1 cellular context compared by ENCODE assay signal in the genomic region with DNA sequence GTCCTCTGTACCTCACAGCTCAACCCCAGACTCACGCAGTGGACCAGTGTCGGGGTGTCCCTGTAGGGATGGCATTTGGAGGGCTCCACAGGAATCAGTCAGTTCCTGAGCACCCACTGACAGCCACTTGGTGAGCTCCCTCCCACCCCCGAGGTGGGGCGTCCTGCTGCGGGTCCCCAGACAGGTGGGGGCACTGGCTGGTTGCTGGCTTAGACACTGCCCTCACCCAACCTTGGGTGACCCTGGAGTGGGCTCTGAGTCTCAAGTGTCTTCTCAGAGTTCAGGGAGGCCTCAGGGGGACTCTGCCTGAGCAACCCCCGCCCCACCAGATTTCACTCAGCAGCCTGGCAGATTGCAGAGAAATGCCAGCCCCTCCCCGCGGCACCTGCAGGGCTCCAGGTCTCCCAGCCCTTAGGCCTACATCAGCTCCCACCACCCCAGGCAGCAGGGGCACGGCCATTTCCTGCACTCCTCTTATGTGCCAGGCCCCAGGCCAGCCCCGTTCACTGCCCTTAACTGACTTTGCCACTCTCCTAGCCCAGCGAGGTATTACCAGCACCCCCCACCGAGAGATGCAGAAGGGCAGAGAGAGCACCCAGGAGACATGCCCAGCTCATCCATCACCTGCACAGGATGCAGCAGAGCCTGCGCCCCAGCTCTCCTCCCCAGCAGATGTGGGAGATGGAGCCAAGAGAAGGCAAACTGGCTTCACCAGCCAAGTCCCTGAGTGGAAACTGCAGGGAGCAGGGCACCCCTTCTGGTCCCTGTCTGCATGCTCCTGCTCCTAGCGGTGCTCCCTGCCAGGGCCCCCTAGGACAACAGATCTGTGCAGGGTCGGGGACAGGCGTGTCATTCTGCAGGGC.
TF ChIP-seq lines count a peak whose summit lies in the region.

No MANE protein-coding gene starts in this region.

TF ChIP-seq in HepG2, 621 proteins besides CTCF, POLR2A, EP300 and RAD21:
- TF ChIP-seq ZNF205 (CRISPR knock-in tag; IDR thresholded peaks at IDR 0.05): no peak
- TF ChIP-seq ZNF749 (CRISPR knock-in tag; IDR thresholded peaks at IDR 0.05; ENCODE audit: borderline replicate concordance): no peak
- no peak for TF ChIP-seq PRPF4 (IDR thresholded peaks at IDR 0.05; ENCODE audit: low read depth, low read length, poor library complexity, severe bottlenecking)
- TF ChIP-seq ETV6 (CRISPR knock-in tag; conservative IDR thresholded peaks at IDR 0.05): no peak
- TF ChIP-seq ZNF263 (CRISPR knock-in tag; IDR thresholded peaks at IDR 0.05): peak; percentile 52; the same call in 1 of the 2 replicates
- no peak for TF ChIP-seq ZBTB38 (CRISPR knock-in tag; IDR thresholded peaks at IDR 0.05)
- TF ChIP-seq ZNF460 (CRISPR knock-in tag; IDR thresholded peaks at IDR 0.05; ENCODE audit: borderline replicate concordance): no peak
